In the genomic region with DNA sequence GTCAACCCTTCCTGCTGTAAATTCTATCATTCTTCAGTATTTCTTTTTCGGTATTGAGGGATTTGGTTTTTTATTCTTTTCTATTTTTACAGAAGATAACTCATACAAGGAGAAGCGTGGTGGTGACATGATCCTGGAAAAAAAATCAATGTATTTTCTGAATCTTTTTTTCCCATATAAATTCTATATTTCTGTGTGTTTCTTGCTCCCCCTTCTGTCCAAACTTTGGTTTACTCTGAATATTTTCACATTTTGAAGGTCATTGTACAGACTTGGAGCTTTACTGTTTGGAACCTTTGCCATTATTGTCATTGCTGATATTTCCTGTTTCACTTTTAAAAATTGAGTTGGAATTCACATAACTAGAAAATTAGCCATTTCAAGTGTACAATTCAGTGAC, we compare ENCODE assay signal across 10 cellular contexts.
DNase-seq lines count a peak whose midpoint lies in the region; ATAC-seq and TF ChIP-seq lines count a peak whose summit lies in the region.
"Had no signal": no experiment of that assay in that cellular context is flagged by ENCODE, and none has a peak within 500 bp of the region (broad histone marks: within the 10 kb centered on the region; RNA-seq: fewer than 3 reads in every experiment).

No MANE protein-coding gene starts in this region.

- no peak for ATAC-seq in HG03159 (IDR thresholded peaks at IDR 0.05; ENCODE audit: unreplicated experiment)
- ATAC-seq in GM19324 (IDR thresholded peaks at IDR 0.05; ENCODE audit: low FRiP score, unreplicated experiment): no peak

- no peak overlapping the region for H2BK12ac ChIP-seq in mesenchymal stem cell (ENCODE audit: low read length in 2 of 2)

- H3K4me3 ChIP-seq in Karpas-422 (ENCODE audit: low read length) (no peak overlapping the region), mesenchymal stem cell (ENCODE audit: insufficient read depth in 1 of 2, low read depth in 1 of 2, low read length in 2 of 2) (no peak overlapping the region)

- H2BK15ac ChIP-seq in mesenchymal stem cell (ENCODE audit: low read depth, poor library complexity, severe bottlenecking): no peak overlapping the region

- H2BK120ac ChIP-seq in mesenchymal stem cell (ENCODE audit: low read depth, low read length): no peak overlapping the region

- H2AFZ ChIP-seq in Karpas-422 (ENCODE audit: low read length) (no peak overlapping the region), mesenchymal stem cell (ENCODE audit: low read depth, low read length) (no peak overlapping the region)

- H3K27ac Mint-ChIP-seq in CD14-positive monocyte: no peak overlapping the region
- H3K27ac Mint-ChIP-seq in brain: peak overlapping the region in 3 of 5 experiments; percentile 57 to 70 (median 61)
- H3K27ac Mint-ChIP-seq: activated naive CD8-positive, alpha-beta T cell treated with anti-CD3 and anti-CD28 coated beads, Interleukin-2, amount 10 ng/mL, durations not matched to agents 7 days and 5 days had no signal

- H3K4me2 ChIP-seq in Karpas-422 (ENCODE audit: low read depth, low read length, poor library complexity, severe bottlenecking) (no peak overlapping the region), mesenchymal stem cell (ENCODE audit: low read length, poor library complexity, severe bottlenecking) (no peak overlapping the region)

- H3K23ac ChIP-seq in mesenchymal stem cell (ENCODE audit: low read length in 2 of 2): no peak overlapping the region

- H3K36me3 Mint-ChIP-seq in CD14-positive monocyte (no peaks in the 10 kb centered on the region), brain (no peaks in the 10 kb centered on the region)
- H3K36me3 Mint-ChIP-seq: activated naive CD8-positive, alpha-beta T cell treated with anti-CD3 and anti-CD28 coated beads, Interleukin-2, amount 10 ng/mL, durations not matched to agents 7 days and 5 days had no signal

- no peak overlapping the region for H3K27ac ChIP-seq in Karpas-422 (ENCODE audit: low read length)
- peak overlapping the region; percentile 79 for H3K27ac ChIP-seq in mesenchymal stem cell (ENCODE audit: low read length, poor library complexity, severe bottlenecking)

- H4K8ac ChIP-seq in mesenchymal stem cell (ENCODE audit: low read length): no peak overlapping the region

- no peaks in the 10 kb centered on the region for H3K4me1 Mint-ChIP-seq in CD14-positive monocyte
- H3K4me1 Mint-ChIP-seq in brain: peaks cover 16% of the 10 kb centered on the region
- H3K4me1 Mint-ChIP-seq: activated naive CD8-positive, alpha-beta T cell treated with anti-CD3 and anti-CD28 coated beads, Interleukin-2, amount 10 ng/mL, durations not matched to agents 7 days and 5 days had no signal

- H3K9me2 ChIP-seq in Karpas-422 (replicated peaks; ENCODE audit: insufficient read depth, low read length): no peaks in the 10 kb centered on the region

- no peaks in the 10 kb centered on the region for H3K36me3 ChIP-seq in Karpas-422 (ENCODE audit: insufficient read depth, low read length)
- H3K36me3 ChIP-seq in mesenchymal stem cell (ENCODE audit: control insufficient read depth in 1 of 2, insufficient read depth in 2 of 2, low read depth in 1 of 2, low read length in 2 of 2): no peaks in the 10 kb centered on the region

- no peaks in the 10 kb centered on the region for H4K20me1 ChIP-seq in Karpas-422 (ENCODE audit: insufficient read depth, low read depth, low read length)

- no peak overlapping the region for H2BK5ac ChIP-seq in mesenchymal stem cell (ENCODE audit: low read depth, low read length, poor library complexity, severe bottlenecking)

- H3K79me1 ChIP-seq in mesenchymal stem cell (replicated peaks; ENCODE audit: low read length, poor library complexity, severe bottlenecking): no peaks in the 10 kb centered on the region

- no peak overlapping the region for H3K4ac ChIP-seq in mesenchymal stem cell (ENCODE audit: low read depth in 1 of 2, low read length in 2 of 2)

- H3K9me3 ChIP-seq in Karpas-422 (ENCODE audit: low read length): no peaks in the 10 kb centered on the region
- H3K9me3 ChIP-seq in mesenchymal stem cell (ENCODE audit: control insufficient read depth, low read length): no peaks in the 10 kb centered on the region

- no peak overlapping the region for H3K14ac ChIP-seq in mesenchymal stem cell (ENCODE audit: low read length in 2 of 2)

- no peaks in the 10 kb centered on the region for H3K27me3 ChIP-seq in Karpas-422 (ENCODE audit: low read length)
- H3K27me3 ChIP-seq in mesenchymal stem cell (ENCODE audit: control insufficient read depth in 1 of 2, insufficient read depth in 1 of 2, low read length in 2 of 2): no peaks in the 10 kb centered on the region

- intact Hi-C loops in CD14-positive monocyte (cut with micrococcal nuclease): no loop called here

- peak; percentile 39 for TF ChIP-seq CTCF in CD14-positive monocyte (IDR thresholded peaks at IDR 0.05)
- peak; percentile 54 to 69 for TF ChIP-seq CTCF in brain (conservative IDR thresholded peaks at IDR 0.05)

- no peak overlapping the region for H3K18ac ChIP-seq in mesenchymal stem cell (ENCODE audit: low read depth in 1 of 2, low read length in 2 of 2)

- DNase-seq in CD14-positive monocyte (ENCODE audit: low spot score): no peak
- peak; percentile 51 for DNase-seq in Karpas-422
- DNase-seq in mesenchymal stem cell: peak; percentile 38
- DNase-seq in hepatic stellate cell (ENCODE audit: low spot score): no peak
- no peak for DNase-seq in retina
- DNase-seq: activated naive CD8-positive, alpha-beta T cell treated with anti-CD3 and anti-CD28 coated beads, Interleukin-2, amount 10 ng/mL, durations not matched to agents 7 days and 5 days; NCI-H510A had no signal

- no peak overlapping the region for H2AK5ac ChIP-seq in mesenchymal stem cell (ENCODE audit: low read length, severe bottlenecking)

- no CpG with 5 or more reads among the region's 2 CpGs for WGBS in mesenchymal stem cell

- H3K9me3 Mint-ChIP-seq in CD14-positive monocyte: peaks cover 0 to 1% (median 0%) of the 10 kb centered on the region in 7 donors
- no peaks in the 10 kb centered on the region for H3K9me3 Mint-ChIP-seq in brain
- H3K9me3 Mint-ChIP-seq: activated naive CD8-positive, alpha-beta T cell treated with anti-CD3 and anti-CD28 coated beads, Interleukin-2, amount 10 ng/mL, durations not matched to agents 7 days and 5 days had no signal

- H3K27me3 Mint-ChIP-seq in CD14-positive monocyte (ENCODE audit: low read depth in 3 of 3): peaks cover 3 to 12% (median 11%) of the 10 kb centered on the region in 3 donors
- peaks cover 4% of the 10 kb centered on the region for H3K27me3 Mint-ChIP-seq in brain

- no peaks in the 10 kb centered on the region for H3K79me2 ChIP-seq in Karpas-422 (ENCODE audit: low read length)

- H3K9ac ChIP-seq in Karpas-422 (ENCODE audit: low read length): no peak overlapping the region
- peak overlapping the region; percentile 64 for H3K9ac ChIP-seq in mesenchymal stem cell (ENCODE audit: low read length)

- H4K91ac ChIP-seq in mesenchymal stem cell (ENCODE audit: low read length): no peak overlapping the region

- H3K4me1 ChIP-seq in Karpas-422 (ENCODE audit: low read length) (no peaks in the 10 kb centered on the region), mesenchymal stem cell (ENCODE audit: control insufficient read depth, insufficient read depth, low read depth, low read length) (peaks cover 3% of the 10 kb centered on the region)

- H3K4me3 Mint-ChIP-seq in CD14-positive monocyte: no peak overlapping the region
- H3K4me3 Mint-ChIP-seq in brain: no peak overlapping the region
- H3K4me3 Mint-ChIP-seq: activated naive CD8-positive, alpha-beta T cell treated with anti-CD3 and anti-CD28 coated beads, Interleukin-2, amount 10 ng/mL, durations not matched to agents 7 days and 5 days had no signal

Comparison
In these comparisons a context has a peak if more than half of its experiments do, and no peak if none do; other contexts are left out.
1. DNase-seq: peak in Karpas-422 (single experiment) and mesenchymal stem cell (single experiment); none in CD14-positive monocyte (single experiment), hepatic stellate cell (single experiment) and retina (single experiment).
2. H3K27ac Mint-ChIP-seq: peak in brain (3 of 5); none in CD14-positive monocyte (0 of 7).